ENCODE assay signal across 9 cellular contexts in genomic region chr7:75776295-75776971, GRCh38. TPM values are rescaled to one million over a fixed set of nuclear protein-coding genes. Genes with fewer than 3 reads are reported as not detected.
DNase-seq lines count a peak whose midpoint lies in the region; ATAC-seq and TF ChIP-seq lines count a peak whose summit lies in the region.
"Had no signal": no experiment of that assay in that cellular context is flagged by ENCODE, and none has a peak within 500 bp of the region (broad histone marks: within the 10 kb centered on the region; RNA-seq: fewer than 3 reads in every experiment).

No MANE protein-coding gene starts in this region.

- no peaks in the 10 kb centered on the region for H3K9me3 Mint-ChIP-seq in activated CD4-positive, alpha-beta T cell treated with anti-CD3 and anti-CD28 coated beads, Interleukin-2, amount 10 ng/mL, durations not matched to agents 7 days and 5 days
- H3K9me3 Mint-ChIP-seq in stimulated activated naive B cell treated with anti-CD40 and anti-IgM and Interleukin-4, amounts not matched to agents 10 μg/mL and 1 μg/mL and 100 μg/mL, for 72 hours, result peaks cover 3 to 4% of the 10 kb centered on the region in 2 donors

- no peak overlapping the region for H3K4me3 Mint-ChIP-seq in activated CD4-positive, alpha-beta T cell treated with anti-CD3 and anti-CD28 coated beads, Interleukin-2, amount 10 ng/mL, durations not matched to agents 7 days and 5 days
- no peak overlapping the region for H3K4me3 Mint-ChIP-seq in stimulated activated naive B cell treated with anti-CD40 and anti-IgM and Interleukin-4, amounts not matched to agents 10 μg/mL and 1 μg/mL and 100 μg/mL, for 72 hours

- DNase-seq in activated gamma-delta T cell treated with Interleukin-2 at 50 U/mL for 16 hours (peak; percentile 28), activated gamma-delta T cell (lab: John Stamatoyannopoulos, UW) (no peak), fibroblast of lung (ENCODE audit: low read depth in 2 of 2) (peak; percentile 89 to 98), NCI-H510A treated with DMSO at 0.1 percent for 48 hours (lab: John Stamatoyannopoulos, UW) (no peak)
- DNase-seq in activated CD4-positive, alpha-beta T cell treated with anti-CD3 and anti-CD28 coated beads, Interleukin-2, amount 10 ng/mL, durations not matched to agents 7 days and 5 days, result peak; percentile 46
- DNase-seq in stimulated activated naive B cell treated with anti-CD40 and anti-IgM and Interleukin-4, amounts not matched to agents 10 μg/mL and 1 μg/mL and 100 μg/mL, for 72 hours, result peak; percentile 44

- no peaks in the 10 kb centered on the region for H3K79me2 ChIP-seq in fibroblast of lung (ENCODE audit: control insufficient read depth, insufficient read depth, low read length)

- CTCF ChIA-PET in activated CD4-positive, alpha-beta T cell treated with anti-CD3 and anti-CD28 coated beads, Interleukin-2, amount 10 ng/mL, durations not matched to agents 7 days and 5 days (lab: Charles Lee), result interaction anchor here (0.6 kb wide), 2 partner anchors 346 to 1759 kb away, joined by 4 read pairs; no protein-coding TSS in a partner anchor

- no peak overlapping the region for H3K4me3 ChIP-seq in fibroblast of lung (replicated peaks in 1 of 4; ENCODE audit: control extremely low read depth in 1 of 4, insufficient read depth in 1 of 4, low read depth in 3 of 4, low read length in 4 of 4)
- H3K4me3 ChIP-seq: cardiac muscle cell had no signal

- no peak overlapping the region for H2AFZ ChIP-seq in fibroblast of lung (ENCODE audit: low read length)

- H3K4me1 Mint-ChIP-seq in activated CD4-positive, alpha-beta T cell treated with anti-CD3 and anti-CD28 coated beads, Interleukin-2, amount 10 ng/mL, durations not matched to agents 7 days and 5 days, result peaks cover 19% of the 10 kb centered on the region
- H3K4me1 Mint-ChIP-seq in stimulated activated naive B cell treated with anti-CD40 and anti-IgM and Interleukin-4, amounts not matched to agents 10 μg/mL and 1 μg/mL and 100 μg/mL, for 72 hours, result peaks cover 5 to 17% of the 10 kb centered on the region in 2 donors

- no peaks in the 10 kb centered on the region for H4K20me1 ChIP-seq in fibroblast of lung (ENCODE audit: control insufficient read depth, extremely low read depth, insufficient read depth, low read length)

- no peaks in the 10 kb centered on the region for H3K36me3 ChIP-seq in fibroblast of lung (ENCODE audit: control insufficient read depth, insufficient read depth, low read length)
- H3K36me3 ChIP-seq: cardiac muscle cell had no signal

- H3K9ac ChIP-seq in fibroblast of lung (ENCODE audit: insufficient read depth, low read length), result no peak overlapping the region

- no peak overlapping the region for H3K27ac ChIP-seq in fibroblast of lung (ENCODE audit: insufficient read depth, low read length)
- H3K27ac ChIP-seq: cardiac muscle cell had no signal

- H3K27ac Mint-ChIP-seq in activated CD4-positive, alpha-beta T cell treated with anti-CD3 and anti-CD28 coated beads, Interleukin-2, amount 10 ng/mL, durations not matched to agents 7 days and 5 days, result no peak overlapping the region
- peak overlapping the region; percentile 56 for H3K27ac Mint-ChIP-seq in stimulated activated naive B cell treated with anti-CD40 and anti-IgM and Interleukin-4, amounts not matched to agents 10 μg/mL and 1 μg/mL and 100 μg/mL, for 72 hours

- H3K36me3 Mint-ChIP-seq in activated CD4-positive, alpha-beta T cell treated with anti-CD3 and anti-CD28 coated beads, Interleukin-2, amount 10 ng/mL, durations not matched to agents 7 days and 5 days (ENCODE audit: low read depth), result no peaks in the 10 kb centered on the region
- no peaks in the 10 kb centered on the region for H3K36me3 Mint-ChIP-seq in stimulated activated naive B cell treated with anti-CD40 and anti-IgM and Interleukin-4, amounts not matched to agents 10 μg/mL and 1 μg/mL and 100 μg/mL, for 72 hours

- no peaks in the 10 kb centered on the region for H3K27me3 ChIP-seq in fibroblast of lung (ENCODE audit: control insufficient read depth, insufficient read depth, low read length)
- H3K27me3 ChIP-seq: cardiac muscle cell had no signal

- no peaks in the 10 kb centered on the region for H3K9me3 ChIP-seq in fibroblast of lung (ENCODE audit: control insufficient read depth, insufficient read depth, low read depth, low read length)

- POLR2A ChIA-PET in activated CD4-positive, alpha-beta T cell treated with anti-CD3 and anti-CD28 coated beads, Interleukin-2, amount 10 ng/mL, durations not matched to agents 7 days and 5 days (lab: Charles Lee), result no interaction called here

- peak; percentile 96 to 98 for ATAC-seq in stimulated activated naive B cell treated with anti-CD40 and anti-IgM and Interleukin-4, amounts not matched to agents 10 μg/mL and 1 μg/mL and 100 μg/mL, for 72 hours (replicated peaks)
- ATAC-seq in GM18873 (IDR thresholded peaks at IDR 0.05; ENCODE audit: low FRiP score, unreplicated experiment) (no peak), GM18858 (IDR thresholded peaks at IDR 0.05; ENCODE audit: unreplicated experiment) (no peak)

- H3K27me3 Mint-ChIP-seq in activated CD4-positive, alpha-beta T cell treated with anti-CD3 and anti-CD28 coated beads, Interleukin-2, amount 10 ng/mL, durations not matched to agents 7 days and 5 days, result peaks cover 11% of the 10 kb centered on the region
- H3K27me3 Mint-ChIP-seq in stimulated activated naive B cell treated with anti-CD40 and anti-IgM and Interleukin-4, amounts not matched to agents 10 μg/mL and 1 μg/mL and 100 μg/mL, for 72 hours, result peaks cover 17 to 24% of the 10 kb centered on the region in 2 donors

- peaks cover 4% of the 10 kb centered on the region for H3K4me1 ChIP-seq in fibroblast of lung (ENCODE audit: control insufficient read depth, extremely low read depth, insufficient read depth, low read length)

- no peak for TF ChIP-seq CTCF in fibroblast of lung (conservative IDR thresholded peaks at IDR 0.05 in 1 of 2, IDR thresholded peaks at IDR 0.05 in 1 of 2; ENCODE audit: low read depth in 1 of 2, low read length in 2 of 2)

- H3K4me2 ChIP-seq in fibroblast of lung (ENCODE audit: extremely low read depth, insufficient read depth, low read length), result no peak overlapping the region

RNA-seq across cellular contexts. Expression of gene CCL26, which starts 4.4 kb away (rescaled TPM):
- not detected for total RNA-seq in activated CD4-positive, alpha-beta T cell treated with anti-CD3 and anti-CD28 coated beads, Interleukin-2, amount 10 ng/mL, durations not matched to agents 7 days and 5 days
- total RNA-seq in fibroblast of lung, result 1.2 and 1.3 TPM in 2 replicates
- polyA plus RNA-seq in fibroblast of lung, result 0.94 and 1.5 TPM in 2 replicates
- 2.9 and 4.1 TPM in 2 replicates for polyA plus RNA-seq in fibroblast of lung (2012)
- not detected in 2 replicates for polyA minus RNA-seq in fibroblast of lung (ENCODE audit: low replicate concordance)
- total RNA-seq: cardiac muscle cell had no signal
- polyA plus RNA-seq: cardiac muscle cell had no signal

RNA-seq across cellular contexts. Expression of gene CCL24, which starts 37.2 kb away (rescaled TPM):
- total RNA-seq in activated CD4-positive, alpha-beta T cell treated with anti-CD3 and anti-CD28 coated beads, Interleukin-2, amount 10 ng/mL, durations not matched to agents 7 days and 5 days, result not detected
- total RNA-seq in fibroblast of lung, result not detected in 2 replicates
- polyA plus RNA-seq in fibroblast of lung, result not detected in 2 replicates
- polyA plus RNA-seq in fibroblast of lung (2012), result not detected in 2 replicates
- not detected in 2 replicates for polyA minus RNA-seq in fibroblast of lung (ENCODE audit: low replicate concordance)
- total RNA-seq: cardiac muscle cell had no signal
- polyA plus RNA-seq: cardiac muscle cell had no signal

RNA-seq across cellular contexts. Expression of gene HIP1, which starts 37.7 kb away (rescaled TPM):
- 1 to 10 TPM; 2.2 to 2.8 TPM for total RNA-seq in activated CD4-positive, alpha-beta T cell treated with anti-CD3 and anti-CD28 coated beads, Interleukin-2, amount 10 ng/mL, durations not matched to agents 7 days and 5 days
- 15.2 and 27.2 TPM in 2 replicates for total RNA-seq in fibroblast of lung
- polyA plus RNA-seq in fibroblast of lung, result 30.0 and 31.3 TPM in 2 replicates
- 18.1 and 22.7 TPM in 2 replicates for polyA plus RNA-seq in fibroblast of lung (2012)
- 49.9 and 55.8 TPM in 2 replicates for polyA minus RNA-seq in fibroblast of lung (ENCODE audit: low replicate concordance)

Comparison
In these comparisons a context has a peak if more than half of its experiments do, and no peak if none do; other contexts are left out.
1. DNase-seq: peak in activated gamma-delta T cell treated with Interleukin-2 at 50 U/mL for 16 hours (single experiment), activated CD4-positive, alpha-beta T cell treated with anti-CD3 and anti-CD28 coated beads, Interleukin-2, amount 10 ng/mL, durations not matched to agents 7 days and 5 days (single experiment), fibroblast of lung (2 of 2) and stimulated activated naive B cell treated with anti-CD40 and anti-IgM and Interleukin-4, amounts not matched to agents 10 μg/mL and 1 μg/mL and 100 μg/mL, for 72 hours (single experiment); none in activated gamma-delta T cell (single experiment) and NCI-H510A treated with DMSO at 0.1 percent for 48 hours (single experiment).
2. ATAC-seq: peak in stimulated activated naive B cell treated with anti-CD40 and anti-IgM and Interleukin-4, amounts not matched to agents 10 μg/mL and 1 μg/mL and 100 μg/mL, for 72 hours (2 of 2); none in GM18873 (single experiment) and GM18858 (single experiment).